Comparison of ENCODE assay signal across 30 cellular contexts in genomic region chr13:51777921-51778320, GRCh38.
"Had no signal": no experiment of that assay in that cellular context is flagged by ENCODE, and none has a peak within 500 bp of the region (broad histone marks: within the 10 kb centered on the region; RNA-seq: fewer than 3 reads in every experiment).

No MANE protein-coding gene starts in this region.

- H3K27me3 ChIP-seq: ascending aorta, MG63, Peyer's patch had no signal

- H3K4me1 Mint-ChIP-seq: activated CD4-positive, alpha-beta T cell treated with anti-CD3 and anti-CD28 coated beads for 36 hours; activated CD4-positive, alpha-beta T cell treated with anti-CD3 and anti-CD28 coated beads, Interleukin-2, amount 10 ng/mL, durations not matched to agents 7 days and 5 days; activated naive CD4-positive, alpha-beta T cell treated with anti-CD3 and anti-CD28 coated beads, Interleukin-2, amount 50 U/mL, for 24 hours had no signal

- H3K9me3 Mint-ChIP-seq: activated CD4-positive, alpha-beta T cell treated with anti-CD3 and anti-CD28 coated beads, Interleukin-2, amount 10 ng/mL, durations not matched to agents 7 days and 5 days; activated naive CD4-positive, alpha-beta T cell treated with anti-CD3 and anti-CD28 coated beads, Interleukin-2, amount 50 U/mL, for 24 hours; activated naive CD8-positive, alpha-beta T cell treated with anti-CD3 and anti-CD28 coated beads, Interleukin-2, amount 10 ng/mL, durations not matched to agents 7 days and 5 days; activated T-cell treated with anti-CD3 and anti-CD28 coated beads, Interleukin-2, amount 50 U/mL, for 24 hours; activated T-helper 2 cell treated with anti-CD3 and anti-CD28 coated beads, Interferon-gamma antibody, Interleukin-2, Interleukin-4, amounts not matched to agents 10 μg/mL and 5 μg/mL and 100 μg/mL, durations not matched to agents 14 hours and 24 hours and 36 hours; T-helper 2 cell treated with Interferon-gamma antibody and Interleukin-4, amounts not matched to agents 5 μg/mL and 100 μg/mL, for 36 hours; WTC11 had no signal

- H3K4me3 ChIP-seq: ascending aorta, MG63, Peyer's patch had no signal

- H3K4me1 ChIP-seq: ascending aorta had no signal

- H3K9me3 ChIP-seq: ascending aorta, MG63, Peyer's patch had no signal

- H3K36me3 ChIP-seq: ascending aorta, MG63 had no signal

- H3K27ac ChIP-seq: ascending aorta, Peyer's patch had no signal

- H3K27ac Mint-ChIP-seq: activated CD4-positive, alpha-beta T cell treated with anti-CD3 and anti-CD28 coated beads for 36 hours; activated CD4-positive, alpha-beta T cell treated with anti-CD3 and anti-CD28 coated beads, Interleukin-2, amount 10 ng/mL, durations not matched to agents 7 days and 5 days; activated CD8-positive, alpha-beta T cell treated with anti-CD3 and anti-CD28 coated beads, Interleukin-2, amount 10 ng/mL, durations not matched to agents 7 days and 5 days; activated naive CD4-positive, alpha-beta T cell treated with anti-CD3 and anti-CD28 coated beads, Interleukin-2, amount 50 U/mL, for 24 hours; activated naive CD8-positive, alpha-beta T cell treated with anti-CD3 and anti-CD28 coated beads, Interleukin-2, amount 10 ng/mL, durations not matched to agents 7 days and 5 days; activated T-cell treated with anti-CD3 and anti-CD28 coated beads, Interleukin-2, amount 50 U/mL, for 24 hours; activated T-helper 2 cell treated with anti-CD3 and anti-CD28 coated beads, Interferon-gamma antibody, Interleukin-2, Interleukin-4, amounts not matched to agents 10 μg/mL and 5 μg/mL and 100 μg/mL, durations not matched to agents 14 hours and 24 hours and 36 hours; T-helper 2 cell treated with Interferon-gamma antibody and Interleukin-4, amounts not matched to agents 5 μg/mL and 100 μg/mL, for 36 hours; WTC11 had no signal

- H3K36me3 Mint-ChIP-seq: activated naive CD8-positive, alpha-beta T cell treated with anti-CD3 and anti-CD28 coated beads, Interleukin-2, amount 10 ng/mL, durations not matched to agents 7 days and 5 days; WTC11 had no signal

- H3K4me3 Mint-ChIP-seq: activated CD4-positive, alpha-beta T cell treated with anti-CD3 and anti-CD28 coated beads for 36 hours; activated CD4-positive, alpha-beta T cell treated with anti-CD3 and anti-CD28 coated beads, Interleukin-2, amount 10 ng/mL, durations not matched to agents 7 days and 5 days; activated CD8-positive, alpha-beta T cell treated with anti-CD3 and anti-CD28 coated beads, Interleukin-2, amount 10 ng/mL, durations not matched to agents 7 days and 5 days; activated naive CD4-positive, alpha-beta T cell treated with anti-CD3 and anti-CD28 coated beads, Interleukin-2, amount 50 U/mL, for 24 hours; activated naive CD8-positive, alpha-beta T cell treated with anti-CD3 and anti-CD28 coated beads, Interleukin-2, amount 10 ng/mL, durations not matched to agents 7 days and 5 days; activated T-cell treated with anti-CD3 and anti-CD28 coated beads, Interleukin-2, amount 50 U/mL, for 24 hours; T-helper 2 cell treated with Interferon-gamma antibody and Interleukin-4, amounts not matched to agents 5 μg/mL and 100 μg/mL, for 36 hours; WTC11 had no signal

- DNase-seq: activated CD4-positive, alpha-beta T cell treated with anti-CD3 and anti-CD28 coated beads for 36 hours; activated CD4-positive, alpha-beta T cell treated with anti-CD3 and anti-CD28 coated beads, Interleukin-2, amount 10 ng/mL, durations not matched to agents 7 days and 5 days; activated CD4-positive, alpha-beta T cell treated with anti-CD3 and anti-CD28 coated beads, Interleukin-2, amount 50 U/mL, for 48 hours; activated CD8-positive, alpha-beta T cell treated with anti-CD3 and anti-CD28 coated beads, Interleukin-2, amount 10 ng/mL, durations not matched to agents 7 days and 5 days; activated gamma-delta T cell; activated naive CD4-positive, alpha-beta T cell treated with Interleukin-2 at 50 U/mL for 16 hours; activated naive CD8-positive, alpha-beta T cell treated with anti-CD3 and anti-CD28 coated beads, Interleukin-2, amount 10 ng/mL, durations not matched to agents 7 days and 5 days; activated T-cell treated with anti-CD3 and anti-CD28 coated beads, Interleukin-2, amount 50 U/mL, for 24 hours; central memory CD4-positive, alpha-beta T cell; Karpas-422; KBM-7; MG63; NCI-H1048; NCI-H1436; NCI-H1694; NCI-H1930; NCI-H2081 treated with DMSO at 0.1 percent for 48 hours; NCI-H345; NCI-H524 treated with DMSO at 0.1 percent for 48 hours; PC-3; Peyer's patch; RPMI8226; SIG-M5; SW 1271 had no signal

- ATAC-seq: activated CD4-positive, alpha-beta T cell treated with anti-CD3 and anti-CD28 coated beads for 36 hours; activated CD4-positive, CD25-positive, alpha-beta regulatory T cell treated with anti-CD3 and anti-CD28 coated beads, Interleukin-2, amount 50 U/mL, for 24 hours; activated CD8-positive, alpha-beta T cell treated with anti-CD3 and anti-CD28 coated beads, Interleukin-2, amount 10 ng/mL, durations not matched to agents 7 days and 5 days; PC-3; WTC11 had no signal

- H3K27me3 Mint-ChIP-seq: activated CD4-positive, alpha-beta T cell treated with anti-CD3 and anti-CD28 coated beads for 36 hours; activated CD4-positive, alpha-beta T cell treated with anti-CD3 and anti-CD28 coated beads, Interleukin-2, amount 10 ng/mL, durations not matched to agents 7 days and 5 days; activated naive CD4-positive, alpha-beta T cell treated with anti-CD3 and anti-CD28 coated beads, Interleukin-2, amount 50 U/mL, for 24 hours; activated naive CD8-positive, alpha-beta T cell treated with anti-CD3 and anti-CD28 coated beads, Interleukin-2, amount 10 ng/mL, durations not matched to agents 7 days and 5 days; activated T-cell treated with anti-CD3 and anti-CD28 coated beads, Interleukin-2, amount 50 U/mL, for 24 hours had no signal
